ENCODE assay signal across 19 cellular contexts in the genomic region with DNA sequence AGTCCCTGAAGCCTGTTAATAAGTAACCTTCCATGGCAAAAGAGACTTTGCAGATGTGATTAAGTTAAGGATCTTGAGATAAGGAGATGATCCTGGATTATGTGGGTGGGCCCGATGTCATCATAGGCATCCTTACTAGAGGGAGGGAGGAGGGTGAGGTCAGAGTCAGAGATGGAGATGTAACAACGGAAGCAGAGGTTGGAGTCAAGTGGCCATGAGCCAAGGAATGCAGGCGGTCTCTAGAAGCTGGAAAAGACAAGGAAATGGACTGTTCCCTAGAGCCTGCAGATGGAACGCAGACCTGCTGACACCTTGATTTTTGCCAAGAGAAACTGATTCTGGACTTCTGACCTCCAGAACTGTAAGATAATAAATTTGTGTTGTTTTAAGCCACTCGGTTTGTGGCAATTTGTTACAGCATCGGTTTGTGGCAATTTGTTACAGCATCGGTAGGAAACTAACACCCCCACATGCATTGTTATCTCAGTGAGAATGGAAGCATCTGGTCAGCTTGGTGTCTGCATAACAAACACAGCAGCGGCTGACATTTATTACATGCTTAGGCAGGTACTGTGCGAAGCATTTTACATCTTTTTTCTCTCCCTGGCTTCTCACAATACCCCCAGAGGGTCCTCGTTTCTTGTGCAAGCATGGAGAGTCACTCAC. TPM values are rescaled to one million over a fixed set of nuclear protein-coding genes. Genes with fewer than 3 reads are reported as not detected.
DNase-seq lines count a peak whose midpoint lies in the region; ATAC-seq and TF ChIP-seq lines count a peak whose summit lies in the region.
"Had no signal": no experiment of that assay in that cellular context is flagged by ENCODE, and none has a peak within 500 bp of the region (broad histone marks: within the 10 kb centered on the region; RNA-seq: fewer than 3 reads in every experiment).

No MANE protein-coding gene starts in this region.

- H3K23ac ChIP-seq in trophoblast cell (ENCODE audit: low read length), result no peak overlapping the region

- 53 to 63% methylated on average over 7 to 10 of the region's 10 CpGs for WGBS in gastroesophageal sphincter (ENCODE audit: low coverage in 1 of 2), 2 donors
- no CpG with 5 or more reads among the region's 10 CpGs for WGBS in trophoblast cell (ENCODE audit: extremely low coverage, insufficient coverage, insufficient read length)

- TF ChIP-seq POLR2A in gastroesophageal sphincter (IDR thresholded peaks at IDR 0.05), result no peak

- H4K12ac ChIP-seq in trophoblast cell (ENCODE audit: low read depth, low read length), result no peak overlapping the region

- H3K36me3 Mint-ChIP-seq in WTC11, result peaks cover 10% of the 10 kb centered on the region
- H3K36me3 Mint-ChIP-seq in activated CD4-positive, alpha-beta memory T cell treated with anti-CD3 and anti-CD28 coated beads for 36 hours, result no peaks in the 10 kb centered on the region

- no peak overlapping the region for H3K14ac ChIP-seq in trophoblast cell (ENCODE audit: low read length)

- intact Hi-C loops in activated CD4-positive, alpha-beta memory T cell treated with anti-CD3 and anti-CD28 coated beads for 36 hours (cut with micrococcal nuclease), result no loop called here

- H2BK120ac ChIP-seq in trophoblast cell (ENCODE audit: insufficient read depth, low read length, poor library complexity), result no peak overlapping the region

- H3K79me2 ChIP-seq in trophoblast cell (ENCODE audit: control insufficient read depth, insufficient read depth, low read length, poor library complexity), result peaks cover 13% of the 10 kb centered on the region

- no peaks in the 10 kb centered on the region for H3K27me3 Mint-ChIP-seq in WTC11 (ENCODE audit: low read depth)
- H3K27me3 Mint-ChIP-seq in activated CD4-positive, alpha-beta memory T cell treated with anti-CD3 and anti-CD28 coated beads for 36 hours, result no peaks in the 10 kb centered on the region
- H3K27me3 Mint-ChIP-seq: activated naive CD8-positive, alpha-beta T cell treated with anti-CD3 and anti-CD28 coated beads, Interleukin-2, amount 50 U/mL, for 24 hours had no signal

- H3K4me2 ChIP-seq in trophoblast cell (ENCODE audit: low read length), result no peak overlapping the region

- no peak overlapping the region for H4K8ac ChIP-seq in trophoblast cell (ENCODE audit: low read depth, low read length)

- DNase-seq in EH (ENCODE audit: low read depth), result peak; percentile 75
- DNase-seq in WTC11 (ENCODE audit: low spot score), result no peak
- peak in 1 of 2 donors; percentile 41 for DNase-seq in trophoblast cell
- DNase-seq in C1 segment of cervical spinal cord (lab: John Stamatoyannopoulos, UW), result no peak
- no peak for DNase-seq in retina
- DNase-seq in cerebellum (ENCODE audit: low spot score), result no peak
- DNase-seq in activated CD4-positive, alpha-beta memory T cell treated with anti-CD3 and anti-CD28 coated beads for 36 hours, result no peak
- DNase-seq: activated naive CD8-positive, alpha-beta T cell treated with anti-CD3 and anti-CD28 coated beads, Interleukin-2, amount 50 U/mL, for 24 hours; activated T-cell treated with anti-CD3 and anti-CD28 coated beads, Interleukin-2, amount 50 U/mL, for 1 hour; BE2C; DMS79 treated with DMSO at 0.1 percent for 48 hours; NCI-H1105 treated with DMSO at 0.1 percent for 48 hours; NCI-H510A; ovary; stimulated activated CD4-positive, alpha-beta T cell treated with anti-CD3 and anti-CD28 coated beads, Interleukin-15, amount 100 ng/mL, for 24 hours; T-helper 2 cell had no signal

- H3K4ac ChIP-seq in trophoblast cell (ENCODE audit: low read depth, low read length), result peak overlapping the region; percentile 83

- no peak overlapping the region for H2AK5ac ChIP-seq in trophoblast cell (ENCODE audit: low read length)

- H3K9me3 ChIP-seq in gastroesophageal sphincter, result no peaks in the 10 kb centered on the region
- no peaks in the 10 kb centered on the region for H3K9me3 ChIP-seq in trophoblast cell (ENCODE audit: insufficient read depth, low read depth, low read length)
- H3K9me3 ChIP-seq: BE2C, ovary, suprapubic skin had no signal

- no peak overlapping the region for H2BK12ac ChIP-seq in trophoblast cell (ENCODE audit: low read length)

- H3K27ac ChIP-seq in gastroesophageal sphincter (peak overlapping the region in 1 of 4 donors; percentile 30), trophoblast cell (ENCODE audit: low read depth, low read length) (no peak overlapping the region)
- H3K27ac ChIP-seq: ovary, suprapubic skin had no signal

- peaks cover 6 to 73% (median 23%) of the 10 kb centered on the region in 3 donors for H3K4me1 ChIP-seq in gastroesophageal sphincter
- H3K4me1 ChIP-seq in trophoblast cell (ENCODE audit: control insufficient read depth in 1 of 2, insufficient read depth in 2 of 2, low read length in 2 of 2), result peaks cover 3 to 18% of the 10 kb centered on the region in 2 experiments
- H3K4me1 ChIP-seq: BE2C had no signal

- H3K9ac ChIP-seq in trophoblast cell (ENCODE audit: low read length), result no peak overlapping the region

- TF ChIP-seq EP300 in gastroesophageal sphincter (IDR thresholded peaks at IDR 0.05), result no peak

- TF ChIP-seq CTCF in WTC11 (IDR thresholded peaks at IDR 0.05) (no peak), gastroesophageal sphincter (IDR thresholded peaks at IDR 0.05) (no peak)

- H3K79me1 ChIP-seq in trophoblast cell (ENCODE audit: low read length), result no peaks in the 10 kb centered on the region

- CTCF ChIA-PET in WTC11 (lab: Charles Lee), result interaction anchor here (1.1 kb wide), 1 partner anchor 19 kb away, joined by 3 read pairs; no protein-coding TSS in a partner anchor
- CTCF ChIA-PET in activated CD4-positive, alpha-beta memory T cell treated with anti-CD3 and anti-CD28 coated beads for 36 hours (lab: Charles Lee), result no interaction called here

- H3K27me3 ChIP-seq in gastroesophageal sphincter, result no peaks in the 10 kb centered on the region
- no peaks in the 10 kb centered on the region for H3K27me3 ChIP-seq in trophoblast cell (ENCODE audit: insufficient read depth, low read length)
- H3K27me3 ChIP-seq: BE2C, ovary, suprapubic skin had no signal

- H3K18ac ChIP-seq in trophoblast cell (ENCODE audit: low read length), result peak overlapping the region; percentile 53

- peaks cover 4% of the 10 kb centered on the region; the same call in 1 of the 2 replicates for H3K9me3 Mint-ChIP-seq in WTC11
- no peaks in the 10 kb centered on the region for H3K9me3 Mint-ChIP-seq in activated CD4-positive, alpha-beta memory T cell treated with anti-CD3 and anti-CD28 coated beads for 36 hours
- H3K9me3 Mint-ChIP-seq: activated naive CD8-positive, alpha-beta T cell treated with anti-CD3 and anti-CD28 coated beads, Interleukin-2, amount 50 U/mL, for 24 hours had no signal

- H3K27ac Mint-ChIP-seq in WTC11, result peak overlapping the region; percentile 76
- H3K27ac Mint-ChIP-seq in activated CD4-positive, alpha-beta memory T cell treated with anti-CD3 and anti-CD28 coated beads for 36 hours, result no peak overlapping the region
- H3K27ac Mint-ChIP-seq: activated naive CD8-positive, alpha-beta T cell treated with anti-CD3 and anti-CD28 coated beads, Interleukin-2, amount 50 U/mL, for 24 hours had no signal

- no peak overlapping the region for H3K4me3 ChIP-seq in gastroesophageal sphincter
- no peak overlapping the region for H3K4me3 ChIP-seq in trophoblast cell (ENCODE audit: low read depth, low read length)
- H3K4me3 ChIP-seq: GM12878, ovary, suprapubic skin had no signal

- no peak overlapping the region for H4K91ac ChIP-seq in trophoblast cell (ENCODE audit: low read depth, low read length)

- POLR2A ChIA-PET in WTC11 (lab: Charles Lee), result no interaction called here
- POLR2A ChIA-PET in activated CD4-positive, alpha-beta memory T cell treated with anti-CD3 and anti-CD28 coated beads for 36 hours (lab: Charles Lee), result no interaction called here

- no peak overlapping the region for H2BK5ac ChIP-seq in trophoblast cell (ENCODE audit: low read depth, low read length, poor library complexity)

- ATAC-seq in WTC11 (no peak), gastroesophageal sphincter (peak; percentile 69)
- ATAC-seq: activated naive CD8-positive, alpha-beta T cell treated with anti-CD3 and anti-CD28 coated beads, Interleukin-2, amount 50 U/mL, for 24 hours; GM12878 had no signal

- H2AFZ ChIP-seq in trophoblast cell (ENCODE audit: insufficient read depth, low read length, poor library complexity), result no peak overlapping the region

- peaks cover 43% of the 10 kb centered on the region for H3K4me1 Mint-ChIP-seq in WTC11
- peaks cover 20% of the 10 kb centered on the region for H3K4me1 Mint-ChIP-seq in activated CD4-positive, alpha-beta memory T cell treated with anti-CD3 and anti-CD28 coated beads for 36 hours (ENCODE audit: low read depth)

- H3K4me3 Mint-ChIP-seq in WTC11, result no peak overlapping the region
- H3K4me3 Mint-ChIP-seq in activated CD4-positive, alpha-beta memory T cell treated with anti-CD3 and anti-CD28 coated beads for 36 hours, result no peak overlapping the region
- H3K4me3 Mint-ChIP-seq: activated naive CD8-positive, alpha-beta T cell treated with anti-CD3 and anti-CD28 coated beads, Interleukin-2, amount 50 U/mL, for 24 hours had no signal

- no peaks in the 10 kb centered on the region for H3K36me3 ChIP-seq in gastroesophageal sphincter
- H3K36me3 ChIP-seq in trophoblast cell (ENCODE audit: control insufficient read depth in 1 of 2, insufficient read depth in 2 of 2, low read length in 2 of 2), result peaks cover 8% of the 10 kb centered on the region in 2 experiments
- H3K36me3 ChIP-seq: BE2C, ovary, suprapubic skin had no signal

TF ChIP-seq in WTC11, 78 proteins besides CTCF, POLR2A, EP300 and RAD21 (continues in another document):
- TF ChIP-seq NR3C1 (CRISPR knock-in tag; conservative IDR thresholded peaks at IDR 0.05; ENCODE audit: low read depth) (no peak), ZBTB43 (CRISPR knock-in tag; IDR thresholded peaks at IDR 0.05) (no peak), ETV6 (CRISPR knock-in tag; IDR thresholded peaks at IDR 0.05) (no peak), CREB1 (CRISPR knock-in tag; IDR thresholded peaks at IDR 0.05) (no peak), ZBTB21 (CRISPR knock-in tag; IDR thresholded peaks at IDR 0.05; ENCODE audit: borderline replicate concordance) (no peak), ZNF317 (CRISPR knock-in tag; IDR thresholded peaks at IDR 0.05; ENCODE audit: borderline replicate concordance, low read depth) (no peak), IRF2 (CRISPR knock-in tag; IDR thresholded peaks at IDR 0.05; ENCODE audit: borderline replicate concordance, low read depth) (no peak)

RNA-seq across cellular contexts. Expression of gene CLDN34, which starts 55.6 kb away (rescaled TPM):
- total RNA-seq in WTC11 (2021) (0.52 to 0.62 TPM (median 0.53 TPM) in 3 replicates), gastroesophageal sphincter (not detected), cerebellum (0.45 TPM)
- polyA plus RNA-seq in trophoblast cell (2013), result 0.16 and 0.22 TPM in 2 replicates
- total RNA-seq in activated CD4-positive, alpha-beta memory T cell treated with anti-CD3 and anti-CD28 coated beads for 36 hours, result not detected
- total RNA-seq: GM12878 had no signal
- polyA plus RNA-seq: GM12878 had no signal
